Comparison of ENCODE assay signal across 15 cellular contexts in the genomic region with DNA sequence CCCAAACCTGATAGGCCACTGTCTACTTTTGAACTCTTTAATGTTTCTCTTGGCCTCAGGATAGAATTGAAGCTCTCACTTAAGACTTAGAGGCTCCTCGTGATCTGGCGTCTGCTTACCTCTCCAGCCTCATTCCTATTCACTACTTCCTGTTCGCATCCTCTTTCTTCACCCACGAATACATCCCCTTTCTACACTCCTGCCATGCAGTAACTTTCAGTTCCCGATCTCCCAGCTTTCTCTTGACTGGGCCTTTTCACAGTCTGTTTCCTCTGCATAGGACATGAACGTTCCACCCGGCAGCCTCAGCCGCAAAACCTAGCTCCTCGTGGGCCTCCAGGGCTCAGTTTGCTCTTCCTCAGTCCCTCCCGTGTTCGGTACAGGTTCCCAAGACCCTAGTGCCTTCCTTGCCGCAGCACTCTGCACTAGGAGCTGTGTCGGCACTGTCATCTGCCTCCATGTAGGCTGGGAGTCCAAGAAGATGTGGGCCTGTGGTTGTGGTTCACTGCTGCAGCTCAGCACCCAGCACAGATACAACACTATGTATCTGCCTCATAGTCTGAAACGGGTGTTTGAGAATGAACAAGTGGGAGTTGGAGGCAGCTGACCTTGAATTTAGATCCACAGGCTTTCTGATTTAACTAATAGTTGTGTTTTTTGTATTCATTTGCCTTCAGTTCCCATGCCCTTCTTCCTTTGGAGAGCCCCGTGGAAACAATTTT. TPM values are rescaled to one million over a fixed set of nuclear protein-coding genes. Genes with fewer than 3 reads are reported as not detected.
DNase-seq lines count a peak whose midpoint lies in the region; ATAC-seq and TF ChIP-seq lines count a peak whose summit lies in the region.
"Had no signal": no experiment of that assay in that cellular context is flagged by ENCODE, and none has a peak within 500 bp of the region (broad histone marks: within the 10 kb centered on the region; RNA-seq: fewer than 3 reads in every experiment).

No MANE protein-coding gene starts in this region.

- no peaks in the 10 kb centered on the region for H3K9me3 ChIP-seq in upper lobe of left lung

- no peak for TF ChIP-seq POLR2A in upper lobe of left lung (IDR thresholded peaks at IDR 0.05)

- TF ChIP-seq CTCF in upper lobe of left lung (IDR thresholded peaks at IDR 0.05): no peak

- no peak for DNase-seq in left cardiac atrium
- DNase-seq in cardiac septum (ENCODE audit: low spot score): no peak
- peak; percentile 54 for DNase-seq in KBM-7
- DNase-seq in caudate nucleus (lab: John Stamatoyannopoulos, UW): no peak
- no peak for DNase-seq in upper lobe of left lung
- DNase-seq in NCI-H2107 treated with DMSO at 0.1 percent for 48 hours (lab: John Stamatoyannopoulos, UW; ENCODE audit: unreplicated experiment): no peak
- DNase-seq in KG1 (lab: John Stamatoyannopoulos, UW): no peak
- DNase-seq: activated T-cell treated with anti-CD3 and anti-CD28 coated beads, Interleukin-2, amount 50 U/mL, for 4 hours; cortex of kidney; mesendoderm; NCI-H1417; posterior cingulate gyrus had no signal

- no peaks in the 10 kb centered on the region for H3K36me3 ChIP-seq in upper lobe of left lung

- no peaks in the 10 kb centered on the region for H3K27me3 ChIP-seq in upper lobe of left lung

- 78 to 81% methylated on average over 15 of the region's 15 CpGs for WGBS in upper lobe of left lung, 2 donors

- H3K27ac ChIP-seq in caudate nucleus (ENCODE audit: low read depth, low read length) (peak overlapping the region; percentile 18), upper lobe of left lung (peak overlapping the region in 2 of 4 donors; percentile 28 to 39)
- H3K27ac ChIP-seq: VCaP had no signal

- in situ Hi-C loops in KBM-7 (cut with MboI; ENCODE audit: low pct_unique_long_range_greater_than_20kb, low sequenced_read_pairs): loop anchor here (10.0 kb wide), 1 partner anchor 251 kb away; no protein-coding TSS in a partner anchor

- ATAC-seq in left cardiac atrium (peak; percentile 25 to 30), upper lobe of left lung (ENCODE audit: low FRiP score in 2 of 2) (peak; percentile 38 to 57), HG03571 (IDR thresholded peaks at IDR 0.05; ENCODE audit: unreplicated experiment) (no peak)
- ATAC-seq: activated T-cell treated with anti-CD3 and anti-CD28 coated beads, Interleukin-2, amount 50 U/mL, for 4 hours; HCT116 had no signal

- no peak for TF ChIP-seq EP300 in upper lobe of left lung (IDR thresholded peaks at IDR 0.05)

- H3K4me3 ChIP-seq in upper lobe of left lung: no peak overlapping the region

- H3K4me1 ChIP-seq in upper lobe of left lung: no peaks in the 10 kb centered on the region

- intact Hi-C loops in left cardiac atrium (cut with DNase I): no loop called here
- intact Hi-C loops in cardiac septum (cut with DNase I): no loop called here

RNA-seq across cellular contexts. Expression of a gene that starts 15.8 kb away (rescaled TPM):
- 1,000 to 10,000 TPM; 1,171 to 1,199 TPM for total RNA-seq in left cardiac atrium
- 733 TPM for total RNA-seq in cardiac septum
- 1,000 to 10,000 TPM in 4 of 6 donors, 100 to 1,000 TPM in 2; 332 to 2,261 (median 1,214) TPM for total RNA-seq in upper lobe of left lung

RNA-seq across cellular contexts. Expression of a gene that starts 17.3 kb away (rescaled TPM):
- under 1 TPM; 0.16 to 0.32 TPM for total RNA-seq in left cardiac atrium
- not detected for total RNA-seq in cardiac septum
- total RNA-seq in upper lobe of left lung: 10 to 100 TPM in 1 of 6 donors, 1 to 10 TPM in 5; 3.2 to 11.6 (median 4.1) TPM
